28 cellular contexts compared by ENCODE assay signal in the genomic region with DNA sequence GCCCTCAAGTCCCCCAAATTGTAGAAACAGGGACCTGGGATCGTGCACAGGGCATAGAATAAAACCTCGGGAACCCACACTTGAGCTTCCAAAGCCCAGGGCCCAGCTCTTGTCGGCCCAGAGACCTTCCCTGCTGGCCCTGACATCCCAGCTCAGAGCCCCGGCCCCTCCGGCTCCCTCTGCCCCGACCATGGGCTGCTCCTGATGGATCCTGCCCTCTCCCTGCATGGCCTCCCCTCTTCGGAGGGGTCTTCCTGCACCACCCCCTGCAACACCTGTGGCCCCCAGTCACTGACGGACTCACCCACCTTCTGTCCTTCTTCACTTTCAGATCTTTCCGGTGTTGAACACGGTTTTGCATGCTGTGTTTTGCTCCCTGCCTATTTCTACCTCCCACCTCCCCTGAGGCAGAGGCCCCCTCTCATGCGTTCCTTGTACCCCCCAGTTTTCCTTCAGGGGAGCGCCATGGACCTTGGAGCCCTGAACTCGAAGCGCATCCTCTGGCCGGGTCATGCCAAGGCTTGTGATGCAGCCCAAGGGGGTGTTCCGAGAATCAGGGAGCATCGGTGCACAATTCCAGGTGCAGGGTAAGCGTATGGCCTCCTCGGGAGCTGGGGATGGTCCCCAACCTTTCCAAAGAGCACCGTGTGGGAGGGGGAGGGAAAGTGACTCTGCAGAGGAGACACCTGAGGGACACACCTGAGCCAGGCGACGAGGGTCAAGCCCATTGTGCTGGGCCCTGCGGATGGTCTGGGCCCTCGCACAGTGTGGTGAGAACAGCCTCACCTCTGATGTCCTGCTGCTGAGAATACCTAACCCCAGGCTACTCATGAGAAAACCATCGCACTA.
"Had no signal": no experiment of that assay in that cellular context is flagged by ENCODE, and none has a peak within 500 bp of the region (broad histone marks: within the 10 kb centered on the region; RNA-seq: fewer than 3 reads in every experiment).

No MANE protein-coding gene starts in this region.

- H3K27me3 ChIP-seq: neutrophil, ovary, uterus had no signal

- H3K9me3 Mint-ChIP-seq: immature natural killer cell; mesothelial cell of epicardium; nephron; neural crest cell; stimulated activated effector memory CD8-positive, alpha-beta T cell treated with anti-CD3 and anti-CD28 coated beads, Interleukin-12 subunit alpha, Interleukin-12 subunit beta, amount 100 ng/mL, for 72 hours; stimulated activated naive CD8-positive, alpha-beta T cell treated with anti-CD3 and anti-CD28 coated beads, Interleukin-15, Interleukin-2, amounts not matched to agents 100 ng/mL and 50 ng/mL, for 24 hours had no signal

- H3K27ac Mint-ChIP-seq: immature natural killer cell; mesothelial cell of epicardium; naive thymus-derived CD4-positive, alpha-beta T cell; nephron; stimulated activated effector memory CD8-positive, alpha-beta T cell treated with anti-CD3 and anti-CD28 coated beads, Interleukin-12 subunit alpha, Interleukin-12 subunit beta, amount 100 ng/mL, for 72 hours; stimulated activated naive CD8-positive, alpha-beta T cell treated with anti-CD3 and anti-CD28 coated beads, Interleukin-15, Interleukin-2, amounts not matched to agents 100 ng/mL and 50 ng/mL, for 24 hours had no signal

- H3K4me3 ChIP-seq: heart left ventricle, left ventricle myocardium inferior, lung, mucosa of descending colon, ovary, prostate gland, skin epidermis, suprapubic skin, thoracic aorta, tibial artery, uterus had no signal

- H3K27ac ChIP-seq: heart left ventricle, left ventricle myocardium inferior, neutrophil, ovary, prostate gland, skin epidermis, suprapubic skin, thoracic aorta, tibial artery, uterus had no signal

- DNase-seq: hypothalamus; immature natural killer cell; left ventricle myocardium inferior; mesendoderm; naive thymus-derived CD4-positive, alpha-beta T cell; occipital lobe; ovary; retina; right cardiac atrium; stimulated activated CD4-positive, alpha-beta T cell treated with anti-CD3 and anti-CD28 coated beads, Interleukin-4, amount 100 ng/mL, for 24 hours; stimulated activated naive CD4-positive, alpha-beta T cell; tibial artery; trophoblast cell; uterus had no signal

- H3K9me3 ChIP-seq: heart left ventricle, left ventricle myocardium inferior, mucosa of descending colon, neutrophil, ovary, prostate gland, suprapubic skin, thoracic aorta, tibial artery, uterus had no signal

- ATAC-seq: heart left ventricle; mucosa of descending colon; naive thymus-derived CD4-positive, alpha-beta T cell; sciatic nerve; stimulated activated effector memory CD8-positive, alpha-beta T cell treated with anti-CD3 and anti-CD28 coated beads, Interleukin-12 subunit alpha, Interleukin-12 subunit beta, amount 100 ng/mL, for 72 hours had no signal

- H3K36me3 Mint-ChIP-seq: immature natural killer cell; mesothelial cell of epicardium; naive thymus-derived CD4-positive, alpha-beta T cell; stimulated activated effector memory CD8-positive, alpha-beta T cell treated with anti-CD3 and anti-CD28 coated beads, Interleukin-12 subunit alpha, Interleukin-12 subunit beta, amount 100 ng/mL, for 72 hours had no signal

- H3K4me3 Mint-ChIP-seq: immature natural killer cell; mesothelial cell of epicardium; naive thymus-derived CD4-positive, alpha-beta T cell; neural crest cell; stimulated activated effector memory CD8-positive, alpha-beta T cell treated with anti-CD3 and anti-CD28 coated beads, Interleukin-12 subunit alpha, Interleukin-12 subunit beta, amount 100 ng/mL, for 72 hours; stimulated activated naive CD8-positive, alpha-beta T cell treated with anti-CD3 and anti-CD28 coated beads, Interleukin-15, Interleukin-2, amounts not matched to agents 100 ng/mL and 50 ng/mL, for 24 hours had no signal

- H3K4me1 ChIP-seq: heart left ventricle, left ventricle myocardium inferior, prostate gland, suprapubic skin, tibial artery, uterus had no signal

- H3K27me3 Mint-ChIP-seq: stimulated activated naive CD8-positive, alpha-beta T cell treated with anti-CD3 and anti-CD28 coated beads, Interleukin-15, Interleukin-2, amounts not matched to agents 100 ng/mL and 50 ng/mL, for 24 hours had no signal

- H3K4me1 Mint-ChIP-seq: immature natural killer cell; naive thymus-derived CD4-positive, alpha-beta T cell; nephron; neural crest cell; stimulated activated effector memory CD8-positive, alpha-beta T cell treated with anti-CD3 and anti-CD28 coated beads, Interleukin-12 subunit alpha, Interleukin-12 subunit beta, amount 100 ng/mL, for 72 hours had no signal

- H3K36me3 ChIP-seq: heart left ventricle, left ventricle myocardium inferior, neutrophil, ovary, prostate gland, suprapubic skin, thoracic aorta, tibial artery, uterus had no signal
